1 cellular context compared by ENCODE assay signal in genomic region chr5:163505475-163506457, GRCh38.
TF ChIP-seq lines count a peak whose summit lies in the region.

TSS of gene MAT2B (plus strand) at chr5:163505619. CDS start at chr5:163505687, 68 bp downstream.

TF ChIP-seq in HepG2, 621 proteins besides CTCF, POLR2A, EP300 and RAD21 (continued from another document and continues in another):
- TF ChIP-seq ZNF318 (CRISPR knock-in tag; IDR thresholded peaks at IDR 0.05) (no peak), ZNF253 (CRISPR knock-in tag; IDR thresholded peaks at IDR 0.05; ENCODE audit: borderline replicate concordance) (no peak), NR0B2 (CRISPR knock-in tag; IDR thresholded peaks at IDR 0.05) (peak; percentile 93), ARID5B (CRISPR knock-in tag; IDR thresholded peaks at IDR 0.05) (peak; percentile 73; the same call in 1 of the 2 replicates), ZNF672 (CRISPR knock-in tag; IDR thresholded peaks at IDR 0.05) (no peak), SP1 (IDR thresholded peaks at IDR 0.05) (no peak), SP1 (CRISPR knock-in tag; IDR thresholded peaks at IDR 0.05) (peak; percentile 82), MAZ (IDR thresholded peaks at IDR 0.05; ENCODE audit: borderline replicate concordance, low read depth, low read length) (peak; percentile 67), MAZ (CRISPR knock-in tag; IDR thresholded peaks at IDR 0.05; ENCODE audit: low read depth) (peak; percentile 59), ZNF18 (CRISPR knock-in tag; IDR thresholded peaks at IDR 0.05; ENCODE audit: insufficient replicate concordance) (peak; percentile 93), ZNF713 (CRISPR knock-in tag; IDR thresholded peaks at IDR 0.05) (no peak), ZFX (CRISPR knock-in tag; IDR thresholded peaks at IDR 0.05; ENCODE audit: low read depth) (peak; percentile 96), PRPF4 (IDR thresholded peaks at IDR 0.05; ENCODE audit: low read depth, low read length, poor library complexity, severe bottlenecking) (no peak), ZFY (CRISPR knock-in tag; IDR thresholded peaks at IDR 0.05) (peak; percentile 98), ELF1 (CRISPR knock-in tag; IDR thresholded peaks at IDR 0.05) (peak; percentile 98), ZNF563 (CRISPR knock-in tag; IDR thresholded peaks at IDR 0.05) (peak; percentile 45; the same call in 1 of the 2 replicates), GATAD2A (CRISPR knock-in tag; IDR thresholded peaks at IDR 0.05) (peak; percentile 7), GTF3A (CRISPR knock-in tag; conservative IDR thresholded peaks at IDR 0.05) (no peak), ZNF614 (CRISPR knock-in tag; IDR thresholded peaks at IDR 0.05; ENCODE audit: borderline replicate concordance) (no peak; the same call in 1 of the 2 replicates), NRL (CRISPR knock-in tag; IDR thresholded peaks at IDR 0.05; ENCODE audit: borderline replicate concordance) (peak; percentile 62; the same call in 1 of the 2 replicates), HOMEZ (CRISPR knock-in tag; IDR thresholded peaks at IDR 0.05; ENCODE audit: low read depth) (peak; percentile 36; the same call in 1 of the 2 replicates), CAMTA2 (CRISPR knock-in tag; IDR thresholded peaks at IDR 0.05; ENCODE audit: borderline replicate concordance) (peak; percentile 45; the same call in 1 of the 2 replicates), MXI1 (IDR thresholded peaks at IDR 0.05; ENCODE audit: borderline replicate concordance, low read depth, low read length) (peak; percentile 71; the same call in 2 of the 3 replicates), PHF8 (CRISPR knock-in tag; IDR thresholded peaks at IDR 0.05) (peak; percentile 95), ZNF687 (CRISPR knock-in tag; IDR thresholded peaks at IDR 0.05) (peak; percentile 84), SMAD1 (CRISPR knock-in tag; IDR thresholded peaks at IDR 0.05; ENCODE audit: borderline replicate concordance, low read depth) (peak; percentile 65; the same call in 1 of the 2 replicates), ZNF17 (CRISPR knock-in tag; IDR thresholded peaks at IDR 0.05) (no peak), SKI (IDR thresholded peaks at IDR 0.05; ENCODE audit: partially characterized antibody) (peak; percentile 72), MYC (CRISPR knock-in tag; IDR thresholded peaks at IDR 0.05; ENCODE audit: borderline replicate concordance) (peak; percentile 86), IRX3 (CRISPR knock-in tag; IDR thresholded peaks at IDR 0.05; ENCODE audit: borderline replicate concordance, low read depth) (no peak), ZNF574 (CRISPR knock-in tag; IDR thresholded peaks at IDR 0.05) (peak; percentile 79)
